1 cellular context compared by ENCODE assay signal in the genomic region with DNA sequence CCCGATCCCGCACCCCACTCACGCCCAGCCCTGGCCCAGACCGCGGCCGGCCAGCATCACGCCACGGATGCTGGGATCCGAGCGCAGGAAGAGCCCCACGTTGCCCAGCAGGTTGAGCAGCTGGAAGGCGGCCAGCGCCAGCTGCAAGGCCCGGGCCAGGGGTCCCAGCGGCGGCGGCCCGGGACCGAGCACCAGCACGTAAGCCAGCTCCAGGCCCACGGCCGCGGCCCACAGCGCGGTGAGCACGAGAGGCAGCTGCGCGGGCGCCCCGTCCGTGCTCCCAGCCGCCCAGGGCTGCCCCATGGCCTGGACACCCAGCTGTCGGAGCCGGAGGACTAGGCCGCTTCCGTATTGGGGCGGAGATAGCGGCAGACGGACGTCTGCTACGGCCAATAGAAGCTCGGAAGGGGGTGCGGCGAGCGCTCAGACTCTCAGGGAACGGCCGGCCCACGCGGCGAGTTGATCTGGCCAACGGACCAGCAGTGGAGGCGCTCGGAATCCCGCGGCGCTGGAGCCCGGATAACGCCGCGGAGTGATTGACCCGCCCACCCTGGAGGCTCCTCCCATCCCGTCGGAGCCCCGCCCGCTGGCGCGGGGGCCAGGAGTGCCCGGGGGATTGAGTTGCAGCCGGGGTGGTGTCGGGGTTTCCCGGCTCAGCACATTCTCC.
TF ChIP-seq lines count a peak whose summit lies in the region.

A gene with protein sequence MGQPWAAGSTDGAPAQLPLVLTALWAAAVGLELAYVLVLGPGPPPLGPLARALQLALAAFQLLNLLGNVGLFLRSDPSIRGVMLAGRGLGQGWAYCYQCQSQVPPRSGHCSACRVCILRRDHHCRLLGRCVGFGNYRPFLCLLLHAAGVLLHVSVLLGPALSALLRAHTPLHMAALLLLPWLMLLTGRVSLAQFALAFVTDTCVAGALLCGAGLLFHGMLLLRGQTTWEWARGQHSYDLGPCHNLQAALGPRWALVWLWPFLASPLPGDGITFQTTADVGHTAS (minus strand): TSS at position 348 of the 667 bp plus-strand sequence. CDS start 45 bp downstream, at position 303.

TF ChIP-seq in HepG2, 621 proteins besides CTCF, POLR2A, EP300 and RAD21 (continued from another document and continues in another):
- TF ChIP-seq, protein P1, sequence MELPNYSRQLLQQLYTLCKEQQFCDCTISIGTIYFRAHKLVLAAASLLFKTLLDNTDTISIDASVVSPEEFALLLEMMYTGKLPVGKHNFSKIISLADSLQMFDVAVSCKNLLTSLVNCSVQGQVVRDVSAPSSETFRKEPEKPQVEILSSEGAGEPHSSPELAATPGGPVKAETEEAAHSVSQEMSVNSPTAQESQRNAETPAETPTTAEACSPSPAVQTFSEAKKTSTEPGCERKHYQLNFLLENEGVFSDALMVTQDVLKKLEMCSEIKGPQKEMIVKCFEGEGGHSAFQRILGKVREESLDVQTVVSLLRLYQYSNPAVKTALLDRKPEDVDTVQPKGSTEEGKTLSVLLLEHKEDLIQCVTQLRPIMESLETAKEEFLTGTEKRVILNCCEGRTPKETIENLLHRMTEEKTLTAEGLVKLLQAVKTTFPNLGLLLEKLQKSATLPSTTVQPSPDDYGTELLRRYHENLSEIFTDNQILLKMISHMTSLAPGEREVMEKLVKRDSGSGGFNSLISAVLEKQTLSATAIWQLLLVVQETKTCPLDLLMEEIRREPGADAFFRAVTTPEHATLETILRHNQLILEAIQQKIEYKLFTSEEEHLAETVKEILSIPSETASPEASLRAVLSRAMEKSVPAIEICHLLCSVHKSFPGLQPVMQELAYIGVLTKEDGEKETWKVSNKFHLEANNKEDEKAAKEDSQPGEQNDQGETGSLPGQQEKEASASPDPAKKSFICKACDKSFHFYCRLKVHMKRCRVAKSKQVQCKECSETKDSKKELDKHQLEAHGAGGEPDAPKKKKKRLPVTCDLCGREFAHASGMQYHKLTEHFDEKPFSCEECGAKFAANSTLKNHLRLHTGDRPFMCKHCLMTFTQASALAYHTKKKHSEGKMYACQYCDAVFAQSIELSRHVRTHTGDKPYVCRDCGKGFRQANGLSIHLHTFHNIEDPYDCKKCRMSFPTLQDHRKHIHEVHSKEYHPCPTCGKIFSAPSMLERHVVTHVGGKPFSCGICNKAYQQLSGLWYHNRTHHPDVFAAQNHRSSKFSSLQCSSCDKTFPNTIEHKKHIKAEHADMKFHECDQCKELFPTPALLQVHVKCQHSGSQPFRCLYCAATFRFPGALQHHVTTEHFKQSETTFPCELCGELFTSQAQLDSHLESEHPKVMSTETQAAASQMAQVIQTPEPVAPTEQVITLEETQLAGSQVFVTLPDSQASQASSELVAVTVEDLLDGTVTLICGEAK (IDR thresholded peaks at IDR 0.05) = no peak
- TF ChIP-seq, protein P1 (CRISPR knock-in tag; IDR thresholded peaks at IDR 0.05) = peak; percentile 23; the same call in 1 of the 2 replicates
- TF ChIP-seq, protein P2, sequence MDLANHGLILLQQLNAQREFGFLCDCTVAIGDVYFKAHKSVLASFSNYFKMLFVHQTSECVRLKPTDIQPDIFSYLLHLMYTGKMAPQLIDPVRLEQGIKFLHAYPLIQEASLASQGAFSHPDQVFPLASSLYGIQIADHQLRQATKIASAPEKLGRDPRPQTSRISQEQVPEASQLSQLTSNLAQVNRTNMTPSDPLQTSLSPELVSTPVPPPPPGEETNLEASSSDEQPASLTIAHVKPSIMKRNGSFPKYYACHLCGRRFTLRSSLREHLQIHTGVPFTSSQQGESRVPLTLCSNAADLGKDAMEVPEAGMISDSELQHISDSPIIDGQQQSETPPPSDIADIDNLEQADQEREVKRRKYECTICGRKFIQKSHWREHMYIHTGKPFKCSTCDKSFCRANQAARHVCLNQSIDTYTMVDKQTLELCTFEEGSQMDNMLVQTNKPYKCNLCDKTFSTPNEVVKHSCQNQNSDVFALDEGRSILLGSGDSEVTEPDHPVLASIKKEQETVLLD (CRISPR knock-in tag; IDR thresholded peaks at IDR 0.05; ENCODE audit: low read depth) = no peak
- TF ChIP-seq ZNF430 (CRISPR knock-in tag; IDR thresholded peaks at IDR 0.05) (peak; percentile 85), NRL (CRISPR knock-in tag; IDR thresholded peaks at IDR 0.05; ENCODE audit: borderline replicate concordance) (no peak), NR2F1 (CRISPR knock-in tag; IDR thresholded peaks at IDR 0.05) (no peak), HNF4G (IDR thresholded peaks at IDR 0.05; ENCODE audit: borderline replicate concordance, low read depth, low read length) (no peak), HNF4G (CRISPR knock-in tag; IDR thresholded peaks at IDR 0.05; ENCODE audit: borderline replicate concordance, low read depth) (no peak), PAWR (CRISPR knock-in tag; IDR thresholded peaks at IDR 0.05; ENCODE audit: borderline replicate concordance) (no peak), SMAD9 (CRISPR knock-in tag; IDR thresholded peaks at IDR 0.05) (no peak), RBM22 (optimal IDR thresholded peaks at IDR 0.05; ENCODE audit: low read length) (no peak), ATRX (CRISPR knock-in tag; IDR thresholded peaks at IDR 0.05; ENCODE audit: borderline replicate concordance) (no peak), NR1H2 (CRISPR knock-in tag; IDR thresholded peaks at IDR 0.05; ENCODE audit: borderline replicate concordance, low read depth) (no peak), NCOA1 (CRISPR knock-in tag; IDR thresholded peaks at IDR 0.05) (0 out of 2 replicates have a peak, but pooled peaks have one; percentile 39)
- TF ChIP-seq, protein P3, sequence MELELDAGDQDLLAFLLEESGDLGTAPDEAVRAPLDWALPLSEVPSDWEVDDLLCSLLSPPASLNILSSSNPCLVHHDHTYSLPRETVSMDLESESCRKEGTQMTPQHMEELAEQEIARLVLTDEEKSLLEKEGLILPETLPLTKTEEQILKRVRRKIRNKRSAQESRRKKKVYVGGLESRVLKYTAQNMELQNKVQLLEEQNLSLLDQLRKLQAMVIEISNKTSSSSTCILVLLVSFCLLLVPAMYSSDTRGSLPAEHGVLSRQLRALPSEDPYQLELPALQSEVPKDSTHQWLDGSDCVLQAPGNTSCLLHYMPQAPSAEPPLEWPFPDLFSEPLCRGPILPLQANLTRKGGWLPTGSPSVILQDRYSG (CRISPR knock-in tag; IDR thresholded peaks at IDR 0.05) = 0 out of 2 replicates have a peak, but pooled peaks have one; percentile 60
- TF ChIP-seq, protein P4, sequence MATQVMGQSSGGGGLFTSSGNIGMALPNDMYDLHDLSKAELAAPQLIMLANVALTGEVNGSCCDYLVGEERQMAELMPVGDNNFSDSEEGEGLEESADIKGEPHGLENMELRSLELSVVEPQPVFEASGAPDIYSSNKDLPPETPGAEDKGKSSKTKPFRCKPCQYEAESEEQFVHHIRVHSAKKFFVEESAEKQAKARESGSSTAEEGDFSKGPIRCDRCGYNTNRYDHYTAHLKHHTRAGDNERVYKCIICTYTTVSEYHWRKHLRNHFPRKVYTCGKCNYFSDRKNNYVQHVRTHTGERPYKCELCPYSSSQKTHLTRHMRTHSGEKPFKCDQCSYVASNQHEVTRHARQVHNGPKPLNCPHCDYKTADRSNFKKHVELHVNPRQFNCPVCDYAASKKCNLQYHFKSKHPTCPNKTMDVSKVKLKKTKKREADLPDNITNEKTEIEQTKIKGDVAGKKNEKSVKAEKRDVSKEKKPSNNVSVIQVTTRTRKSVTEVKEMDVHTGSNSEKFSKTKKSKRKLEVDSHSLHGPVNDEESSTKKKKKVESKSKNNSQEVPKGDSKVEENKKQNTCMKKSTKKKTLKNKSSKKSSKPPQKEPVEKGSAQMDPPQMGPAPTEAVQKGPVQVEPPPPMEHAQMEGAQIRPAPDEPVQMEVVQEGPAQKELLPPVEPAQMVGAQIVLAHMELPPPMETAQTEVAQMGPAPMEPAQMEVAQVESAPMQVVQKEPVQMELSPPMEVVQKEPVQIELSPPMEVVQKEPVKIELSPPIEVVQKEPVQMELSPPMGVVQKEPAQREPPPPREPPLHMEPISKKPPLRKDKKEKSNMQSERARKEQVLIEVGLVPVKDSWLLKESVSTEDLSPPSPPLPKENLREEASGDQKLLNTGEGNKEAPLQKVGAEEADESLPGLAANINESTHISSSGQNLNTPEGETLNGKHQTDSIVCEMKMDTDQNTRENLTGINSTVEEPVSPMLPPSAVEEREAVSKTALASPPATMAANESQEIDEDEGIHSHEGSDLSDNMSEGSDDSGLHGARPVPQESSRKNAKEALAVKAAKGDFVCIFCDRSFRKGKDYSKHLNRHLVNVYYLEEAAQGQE (IDR thresholded peaks at IDR 0.05; ENCODE audit: borderline replicate concordance in 1 of 2, low read depth in 1 of 2, low read length in 2 of 2) = no peak
- TF ChIP-seq, protein P5, sequence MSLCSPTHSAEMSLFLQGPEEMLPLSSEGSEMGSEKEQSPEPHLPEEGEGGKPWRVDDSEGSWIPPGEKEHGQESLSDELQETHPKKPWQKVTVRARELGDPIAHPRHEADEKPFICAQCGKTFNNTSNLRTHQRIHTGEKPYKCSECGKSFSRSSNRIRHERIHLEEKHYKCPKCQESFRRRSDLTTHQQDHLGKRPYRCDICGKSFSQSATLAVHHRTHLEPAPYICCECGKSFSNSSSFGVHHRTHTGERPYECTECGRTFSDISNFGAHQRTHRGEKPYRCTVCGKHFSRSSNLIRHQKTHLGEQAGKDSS (CRISPR knock-in tag; IDR thresholded peaks at IDR 0.05; ENCODE audit: borderline replicate concordance, low read depth) = peak; percentile 55; the same call in 1 of the 2 replicates
- TF ChIP-seq, protein P6, sequence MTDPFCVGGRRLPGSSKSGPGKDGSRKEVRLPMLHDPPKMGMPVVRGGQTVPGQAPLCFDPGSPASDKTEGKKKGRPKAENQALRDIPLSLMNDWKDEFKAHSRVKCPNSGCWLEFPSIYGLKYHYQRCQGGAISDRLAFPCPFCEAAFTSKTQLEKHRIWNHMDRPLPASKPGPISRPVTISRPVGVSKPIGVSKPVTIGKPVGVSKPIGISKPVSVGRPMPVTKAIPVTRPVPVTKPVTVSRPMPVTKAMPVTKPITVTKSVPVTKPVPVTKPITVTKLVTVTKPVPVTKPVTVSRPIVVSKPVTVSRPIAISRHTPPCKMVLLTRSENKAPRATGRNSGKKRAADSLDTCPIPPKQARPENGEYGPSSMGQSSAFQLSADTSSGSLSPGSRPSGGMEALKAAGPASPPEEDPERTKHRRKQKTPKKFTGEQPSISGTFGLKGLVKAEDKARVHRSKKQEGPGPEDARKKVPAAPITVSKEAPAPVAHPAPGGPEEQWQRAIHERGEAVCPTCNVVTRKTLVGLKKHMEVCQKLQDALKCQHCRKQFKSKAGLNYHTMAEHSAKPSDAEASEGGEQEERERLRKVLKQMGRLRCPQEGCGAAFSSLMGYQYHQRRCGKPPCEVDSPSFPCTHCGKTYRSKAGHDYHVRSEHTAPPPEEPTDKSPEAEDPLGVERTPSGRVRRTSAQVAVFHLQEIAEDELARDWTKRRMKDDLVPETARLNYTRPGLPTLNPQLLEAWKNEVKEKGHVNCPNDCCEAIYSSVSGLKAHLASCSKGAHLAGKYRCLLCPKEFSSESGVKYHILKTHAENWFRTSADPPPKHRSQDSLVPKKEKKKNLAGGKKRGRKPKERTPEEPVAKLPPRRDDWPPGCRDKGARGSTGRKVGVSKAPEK (CRISPR knock-in tag; IDR thresholded peaks at IDR 0.05; ENCODE audit: borderline replicate concordance) = no peak
- TF ChIP-seq, protein P7, sequence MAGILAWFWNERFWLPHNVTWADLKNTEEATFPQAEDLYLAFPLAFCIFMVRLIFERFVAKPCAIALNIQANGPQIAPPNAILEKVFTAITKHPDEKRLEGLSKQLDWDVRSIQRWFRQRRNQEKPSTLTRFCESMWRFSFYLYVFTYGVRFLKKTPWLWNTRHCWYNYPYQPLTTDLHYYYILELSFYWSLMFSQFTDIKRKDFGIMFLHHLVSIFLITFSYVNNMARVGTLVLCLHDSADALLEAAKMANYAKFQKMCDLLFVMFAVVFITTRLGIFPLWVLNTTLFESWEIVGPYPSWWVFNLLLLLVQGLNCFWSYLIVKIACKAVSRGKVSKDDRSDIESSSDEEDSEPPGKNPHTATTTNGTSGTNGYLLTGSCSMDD (CRISPR knock-in tag; IDR thresholded peaks at IDR 0.05) = no peak; the same call in 1 of the 2 replicates
- TF ChIP-seq, protein P8, sequence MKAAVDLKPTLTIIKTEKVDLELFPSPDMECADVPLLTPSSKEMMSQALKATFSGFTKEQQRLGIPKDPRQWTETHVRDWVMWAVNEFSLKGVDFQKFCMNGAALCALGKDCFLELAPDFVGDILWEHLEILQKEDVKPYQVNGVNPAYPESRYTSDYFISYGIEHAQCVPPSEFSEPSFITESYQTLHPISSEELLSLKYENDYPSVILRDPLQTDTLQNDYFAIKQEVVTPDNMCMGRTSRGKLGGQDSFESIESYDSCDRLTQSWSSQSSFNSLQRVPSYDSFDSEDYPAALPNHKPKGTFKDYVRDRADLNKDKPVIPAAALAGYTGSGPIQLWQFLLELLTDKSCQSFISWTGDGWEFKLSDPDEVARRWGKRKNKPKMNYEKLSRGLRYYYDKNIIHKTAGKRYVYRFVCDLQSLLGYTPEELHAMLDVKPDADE (CRISPR knock-in tag; IDR thresholded peaks at IDR 0.05) = no peak
- TF ChIP-seq, protein P9, sequence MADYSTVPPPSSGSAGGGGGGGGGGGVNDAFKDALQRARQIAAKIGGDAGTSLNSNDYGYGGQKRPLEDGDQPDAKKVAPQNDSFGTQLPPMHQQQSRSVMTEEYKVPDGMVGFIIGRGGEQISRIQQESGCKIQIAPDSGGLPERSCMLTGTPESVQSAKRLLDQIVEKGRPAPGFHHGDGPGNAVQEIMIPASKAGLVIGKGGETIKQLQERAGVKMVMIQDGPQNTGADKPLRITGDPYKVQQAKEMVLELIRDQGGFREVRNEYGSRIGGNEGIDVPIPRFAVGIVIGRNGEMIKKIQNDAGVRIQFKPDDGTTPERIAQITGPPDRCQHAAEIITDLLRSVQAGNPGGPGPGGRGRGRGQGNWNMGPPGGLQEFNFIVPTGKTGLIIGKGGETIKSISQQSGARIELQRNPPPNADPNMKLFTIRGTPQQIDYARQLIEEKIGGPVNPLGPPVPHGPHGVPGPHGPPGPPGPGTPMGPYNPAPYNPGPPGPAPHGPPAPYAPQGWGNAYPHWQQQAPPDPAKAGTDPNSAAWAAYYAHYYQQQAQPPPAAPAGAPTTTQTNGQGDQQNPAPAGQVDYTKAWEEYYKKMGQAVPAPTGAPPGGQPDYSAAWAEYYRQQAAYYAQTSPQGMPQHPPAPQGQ (CRISPR knock-in tag; IDR thresholded peaks at IDR 0.05; ENCODE audit: borderline replicate concordance) = no peak
